Comparison of ENCODE assay signal across 13 cellular contexts in genomic region chr3:71629289-71630252, GRCh38. TPM values are rescaled to one million over a fixed set of nuclear protein-coding genes. Genes with fewer than 3 reads are reported as not detected.
DNase-seq lines count a peak whose midpoint lies in the region; ATAC-seq and TF ChIP-seq lines count a peak whose summit lies in the region.
"Had no signal": no experiment of that assay in that cellular context is flagged by ENCODE, and none has a peak within 500 bp of the region (broad histone marks: within the 10 kb centered on the region; RNA-seq: fewer than 3 reads in every experiment).

No MANE protein-coding gene starts in this region.

- H3K27me3 ChIP-seq in vagina = no peaks in the 10 kb centered on the region

- H3K9me3 Mint-ChIP-seq in HFFc6 = no peaks in the 10 kb centered on the region
- H3K9me3 Mint-ChIP-seq in stimulated activated naive B cell treated with anti-CD40 and anti-IgM and Interleukin-4, amounts not matched to agents 10 μg/mL and 1 μg/mL and 100 μg/mL, for 72 hours = peaks cover 0 to 6% of the 10 kb centered on the region in 2 donors
- H3K9me3 Mint-ChIP-seq: central memory CD8-positive, alpha-beta T cell had no signal

- H3K4me1 ChIP-seq in vagina = no peaks in the 10 kb centered on the region
- H3K4me1 ChIP-seq: HAP-1 had no signal

- peaks cover 16% of the 10 kb centered on the region for H3K27me3 Mint-ChIP-seq in HFFc6 (ENCODE audit: insufficient read depth)
- no peaks in the 10 kb centered on the region for H3K27me3 Mint-ChIP-seq in stimulated activated naive B cell treated with anti-CD40 and anti-IgM and Interleukin-4, amounts not matched to agents 10 μg/mL and 1 μg/mL and 100 μg/mL, for 72 hours
- H3K27me3 Mint-ChIP-seq: central memory CD8-positive, alpha-beta T cell had no signal

- H3K27ac ChIP-seq in vagina = no peak overlapping the region
- H3K27ac ChIP-seq: VCaP had no signal

- TF ChIP-seq CTCF in HFFc6 (IDR thresholded peaks at IDR 0.05) = no peak
- no peak for TF ChIP-seq CTCF in vagina (IDR thresholded peaks at IDR 0.05)

- peak; percentile 40; the same call in 2 of the 3 replicates for ATAC-seq in SK-N-SH treated with all-trans-retinoic acid at 6 μM for 48 hours
- ATAC-seq in stimulated activated naive B cell treated with anti-CD40 and anti-IgM and Interleukin-4, amounts not matched to agents 10 μg/mL and 1 μg/mL and 100 μg/mL, for 72 hours (replicated peaks) = peak; percentile 91 to 92
- no peak for ATAC-seq in GM19328 (IDR thresholded peaks at IDR 0.05; ENCODE audit: unreplicated experiment)
- ATAC-seq in HG03175 (IDR thresholded peaks at IDR 0.05; ENCODE audit: unreplicated experiment) = no peak

- peak overlapping the region; percentile 34 for H3K27ac Mint-ChIP-seq in HFFc6
- H3K27ac Mint-ChIP-seq in stimulated activated naive B cell treated with anti-CD40 and anti-IgM and Interleukin-4, amounts not matched to agents 10 μg/mL and 1 μg/mL and 100 μg/mL, for 72 hours = peak overlapping the region; percentile 57

- peak overlapping the region; percentile 67 for H3K4me3 Mint-ChIP-seq in HFFc6
- H3K4me3 Mint-ChIP-seq in stimulated activated naive B cell treated with anti-CD40 and anti-IgM and Interleukin-4, amounts not matched to agents 10 μg/mL and 1 μg/mL and 100 μg/mL, for 72 hours = no peak overlapping the region
- H3K4me3 Mint-ChIP-seq: central memory CD8-positive, alpha-beta T cell had no signal

- intact Hi-C loops in vagina (cut with DNase I) = no loop called here

- TF ChIP-seq POLR2A in vagina (IDR thresholded peaks at IDR 0.05) = no peak

- peaks cover 25% of the 10 kb centered on the region for H3K4me1 Mint-ChIP-seq in HFFc6 (ENCODE audit: low read depth)
- H3K4me1 Mint-ChIP-seq in stimulated activated naive B cell treated with anti-CD40 and anti-IgM and Interleukin-4, amounts not matched to agents 10 μg/mL and 1 μg/mL and 100 μg/mL, for 72 hours = peaks cover 12 to 14% of the 10 kb centered on the region in 2 donors

- no peaks in the 10 kb centered on the region for H3K36me3 Mint-ChIP-seq in HFFc6 (ENCODE audit: low read depth)
- H3K36me3 Mint-ChIP-seq in stimulated activated naive B cell treated with anti-CD40 and anti-IgM and Interleukin-4, amounts not matched to agents 10 μg/mL and 1 μg/mL and 100 μg/mL, for 72 hours = peaks cover 0 to 1% of the 10 kb centered on the region in 2 donors

- no peaks in the 10 kb centered on the region for H3K9me3 ChIP-seq in vagina
- H3K9me3 ChIP-seq: HAP-1 had no signal

- H3K36me3 ChIP-seq in vagina = no peaks in the 10 kb centered on the region
- H3K36me3 ChIP-seq: HAP-1 had no signal

- H3K4me3 ChIP-seq in vagina = no peak overlapping the region
- H3K4me3 ChIP-seq: HAP-1 had no signal

- DNase-seq in HFFc6 (peak; percentile 37), globus pallidus (ENCODE audit: low spot score) (peak; percentile 10), DMS53 treated with DMSO at 0.1 percent for 48 hours (lab: John Stamatoyannopoulos, UW; ENCODE audit: unreplicated experiment) (no peak), vagina (ENCODE audit: extremely low spot score in 2 of 2) (no peak)
- peak; percentile 9 for DNase-seq in stimulated activated naive B cell treated with anti-CD40 and anti-IgM and Interleukin-4, amounts not matched to agents 10 μg/mL and 1 μg/mL and 100 μg/mL, for 72 hours
- DNase-seq: activated T-cell treated with anti-CD3 and anti-CD28 coated beads, Interleukin-2, amount 50 U/mL, for 1 hour; NK-92 treated with Interleukin-12 subunit alpha and Interleukin-12 subunit beta, amount 100 ng/mL, for 24 hours had no signal

TF ChIP-seq in SK-N-SH treated with all-trans-retinoic acid at 6 μM for 48 hours, 23 proteins besides CTCF, POLR2A, EP300 and RAD21 (continues in another document):
- TF ChIP-seq CSRNP3 (CRISPR knock-in tag; IDR thresholded peaks at IDR 0.05) (no peak), ZC3H10 (CRISPR knock-in tag; IDR thresholded peaks at IDR 0.05) (no peak), ZFP30 (CRISPR knock-in tag; IDR thresholded peaks at IDR 0.05) (no peak), ISL1 (CRISPR knock-in tag; IDR thresholded peaks at IDR 0.05) (no peak), ARNTL (CRISPR knock-in tag; IDR thresholded peaks at IDR 0.05; ENCODE audit: borderline replicate concordance, low read depth) (no peak), ZNF70 (CRISPR knock-in tag; IDR thresholded peaks at IDR 0.05) (no peak), PPARA (CRISPR knock-in tag; IDR thresholded peaks at IDR 0.05; ENCODE audit: borderline replicate concordance) (no peak), POU6F1 (CRISPR knock-in tag; IDR thresholded peaks at IDR 0.05; ENCODE audit: borderline replicate concordance, low read depth) (no peak), TCF4 (CRISPR knock-in tag; IDR thresholded peaks at IDR 0.05; ENCODE audit: borderline replicate concordance) (no peak; the same call in 1 of the 2 replicates), ESRRG (CRISPR knock-in tag; IDR thresholded peaks at IDR 0.05) (no peak), ZNF8 (CRISPR knock-in tag; IDR thresholded peaks at IDR 0.05) (no peak), TOX (CRISPR knock-in tag; IDR thresholded peaks at IDR 0.05; ENCODE audit: borderline replicate concordance) (no peak), ZFP3 (CRISPR knock-in tag; IDR thresholded peaks at IDR 0.05) (no peak), BACH2 (CRISPR knock-in tag; IDR thresholded peaks at IDR 0.05; ENCODE audit: borderline replicate concordance) (no peak)
- TF ChIP-seq, protein P1, sequence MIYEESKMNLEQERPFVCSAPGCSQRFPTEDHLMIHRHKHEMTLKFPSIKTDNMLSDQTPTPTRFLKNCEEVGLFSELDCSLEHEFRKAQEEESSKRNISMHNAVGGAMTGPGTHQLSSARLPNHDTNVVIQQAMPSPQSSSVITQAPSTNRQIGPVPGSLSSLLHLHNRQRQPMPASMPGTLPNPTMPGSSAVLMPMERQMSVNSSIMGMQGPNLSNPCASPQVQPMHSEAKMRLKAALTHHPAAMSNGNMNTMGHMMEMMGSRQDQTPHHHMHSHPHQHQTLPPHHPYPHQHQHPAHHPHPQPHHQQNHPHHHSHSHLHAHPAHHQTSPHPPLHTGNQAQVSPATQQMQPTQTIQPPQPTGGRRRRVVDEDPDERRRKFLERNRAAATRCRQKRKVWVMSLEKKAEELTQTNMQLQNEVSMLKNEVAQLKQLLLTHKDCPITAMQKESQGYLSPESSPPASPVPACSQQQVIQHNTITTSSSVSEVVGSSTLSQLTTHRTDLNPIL (CRISPR knock-in tag; IDR thresholded peaks at IDR 0.05; ENCODE audit: low read depth) = no peak
- TF ChIP-seq, protein P2, sequence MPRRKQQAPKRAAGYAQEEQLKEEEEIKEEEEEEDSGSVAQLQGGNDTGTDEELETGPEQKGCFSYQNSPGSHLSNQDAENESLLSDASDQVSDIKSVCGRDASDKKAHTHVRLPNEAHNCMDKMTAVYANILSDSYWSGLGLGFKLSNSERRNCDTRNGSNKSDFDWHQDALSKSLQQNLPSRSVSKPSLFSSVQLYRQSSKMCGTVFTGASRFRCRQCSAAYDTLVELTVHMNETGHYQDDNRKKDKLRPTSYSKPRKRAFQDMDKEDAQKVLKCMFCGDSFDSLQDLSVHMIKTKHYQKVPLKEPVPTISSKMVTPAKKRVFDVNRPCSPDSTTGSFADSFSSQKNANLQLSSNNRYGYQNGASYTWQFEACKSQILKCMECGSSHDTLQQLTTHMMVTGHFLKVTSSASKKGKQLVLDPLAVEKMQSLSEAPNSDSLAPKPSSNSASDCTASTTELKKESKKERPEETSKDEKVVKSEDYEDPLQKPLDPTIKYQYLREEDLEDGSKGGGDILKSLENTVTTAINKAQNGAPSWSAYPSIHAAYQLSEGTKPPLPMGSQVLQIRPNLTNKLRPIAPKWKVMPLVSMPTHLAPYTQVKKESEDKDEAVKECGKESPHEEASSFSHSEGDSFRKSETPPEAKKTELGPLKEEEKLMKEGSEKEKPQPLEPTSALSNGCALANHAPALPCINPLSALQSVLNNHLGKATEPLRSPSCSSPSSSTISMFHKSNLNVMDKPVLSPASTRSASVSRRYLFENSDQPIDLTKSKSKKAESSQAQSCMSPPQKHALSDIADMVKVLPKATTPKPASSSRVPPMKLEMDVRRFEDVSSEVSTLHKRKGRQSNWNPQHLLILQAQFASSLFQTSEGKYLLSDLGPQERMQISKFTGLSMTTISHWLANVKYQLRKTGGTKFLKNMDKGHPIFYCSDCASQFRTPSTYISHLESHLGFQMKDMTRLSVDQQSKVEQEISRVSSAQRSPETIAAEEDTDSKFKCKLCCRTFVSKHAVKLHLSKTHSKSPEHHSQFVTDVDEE (CRISPR knock-in tag; IDR thresholded peaks at IDR 0.05) = no peak

RNA-seq across cellular contexts. Expression of gene FOXP1, which starts 46.0 kb away (rescaled TPM):
- total RNA-seq in HFFc6 (2021; fragmentation: NEBNext Ultra II Directional; extraction: Animal tissue kit (Norgen Biotek cat#: 25700)) = 10 to 100 TPM; 32.2 to 59.3 (median 52.0) TPM
- 128 TPM for total RNA-seq in vagina

Comparison
In these comparisons a context has a peak if more than half of its experiments do, and no peak if none do; other contexts are left out.
1. DNase-seq: peak in HFFc6 (single experiment), globus pallidus (single experiment) and stimulated activated naive B cell treated with anti-CD40 and anti-IgM and Interleukin-4, amounts not matched to agents 10 μg/mL and 1 μg/mL and 100 μg/mL, for 72 hours (single experiment); none in DMS53 treated with DMSO at 0.1 percent for 48 hours (single experiment) and vagina (0 of 2).
2. ATAC-seq: peak in SK-N-SH treated with all-trans-retinoic acid at 6 μM for 48 hours (single experiment) and stimulated activated naive B cell treated with anti-CD40 and anti-IgM and Interleukin-4, amounts not matched to agents 10 μg/mL and 1 μg/mL and 100 μg/mL, for 72 hours (2 of 2); none in GM19328 (single experiment) and HG03175 (single experiment).